1 cellular context compared by ENCODE assay signal in genomic region chr9:35116898-35117551, GRCh38.
TF ChIP-seq lines count a peak whose summit lies in the region.

No MANE protein-coding gene starts in this region.

TF ChIP-seq in HepG2, 621 proteins besides CTCF, POLR2A, EP300 and RAD21 (continues in another document):
- TF ChIP-seq MEIS1 (CRISPR knock-in tag; IDR thresholded peaks at IDR 0.05; ENCODE audit: borderline replicate concordance) = 0 out of 2 replicates have a peak, but pooled peaks have one; percentile 7
- TF ChIP-seq ZNF609 (CRISPR knock-in tag; IDR thresholded peaks at IDR 0.05; ENCODE audit: borderline replicate concordance) = no peak
- 0 out of 2 replicates have a peak, but pooled peaks have one; percentile 18 for TF ChIP-seq ZNF441 (CRISPR knock-in tag; IDR thresholded peaks at IDR 0.05; ENCODE audit: borderline replicate concordance)
- TF ChIP-seq HNRNPH1 (optimal IDR thresholded peaks at IDR 0.05; ENCODE audit: low read depth, low read length) = no peak
- 0 out of 2 replicates have a peak, but pooled peaks have one; percentile 8 for TF ChIP-seq NFYC (CRISPR knock-in tag; IDR thresholded peaks at IDR 0.05)
- TF ChIP-seq ARID5B (CRISPR knock-in tag; IDR thresholded peaks at IDR 0.05) = peak; percentile 14; the same call in 1 of the 2 replicates
- TF ChIP-seq BHLHE40 (IDR thresholded peaks at IDR 0.05; ENCODE audit: low read length) = 0 out of 2 replicates have a peak, but pooled peaks have one; percentile 22
- TF ChIP-seq ZGPAT (CRISPR knock-in tag; IDR thresholded peaks at IDR 0.05) = peak; percentile 61
- TF ChIP-seq ZFP37 (CRISPR knock-in tag; IDR thresholded peaks at IDR 0.05; ENCODE audit: borderline replicate concordance) = no peak
- TF ChIP-seq ZNF326 (CRISPR knock-in tag; IDR thresholded peaks at IDR 0.05; ENCODE audit: borderline replicate concordance) = no peak
- no peak for TF ChIP-seq RFXAP (CRISPR knock-in tag; IDR thresholded peaks at IDR 0.05; ENCODE audit: borderline replicate concordance)
- TF ChIP-seq HNF1A (IDR thresholded peaks at IDR 0.05; ENCODE audit: low read depth) = no peak
- TF ChIP-seq HNF1A (CRISPR knock-in tag; IDR thresholded peaks at IDR 0.05; ENCODE audit: borderline replicate concordance) = 0 out of 2 replicates have a peak, but pooled peaks have one; percentile 45
- TF ChIP-seq ZBTB43 (CRISPR knock-in tag; conservative IDR thresholded peaks at IDR 0.05) = 0 out of 2 replicates have a peak, but pooled peaks have one; percentile 35
- TF ChIP-seq MAX (IDR thresholded peaks at IDR 0.05) = peak; percentile 30; the same call in 1 of the 2 replicates
- TF ChIP-seq ZBTB38 (CRISPR knock-in tag; IDR thresholded peaks at IDR 0.05) = no peak; the same call in 1 of the 2 replicates
- TF ChIP-seq ZKSCAN8 (CRISPR knock-in tag; IDR thresholded peaks at IDR 0.05; ENCODE audit: borderline replicate concordance) = peak; percentile 67; the same call in 1 of the 2 replicates
- TF ChIP-seq ZMYM2 (CRISPR knock-in tag; IDR thresholded peaks at IDR 0.05) = 0 out of 2 replicates have a peak, but pooled peaks have one; percentile 48
- 0 out of 2 replicates have a peak, but pooled peaks have one; percentile 8 for TF ChIP-seq NCOA2 (CRISPR knock-in tag; IDR thresholded peaks at IDR 0.05)
- peak; percentile 65; the same call in 1 of the 2 replicates for TF ChIP-seq KDM3A (CRISPR knock-in tag; IDR thresholded peaks at IDR 0.05; ENCODE audit: low read depth)
- peak; percentile 34; the same call in 1 of the 2 replicates for TF ChIP-seq CEBPG (CRISPR knock-in tag; IDR thresholded peaks at IDR 0.05)
- TF ChIP-seq SP2 (CRISPR knock-in tag; IDR thresholded peaks at IDR 0.05) = no peak
- peak; percentile 30; the same call in 1 of the 2 replicates for TF ChIP-seq PHF8 (CRISPR knock-in tag; IDR thresholded peaks at IDR 0.05)
- TF ChIP-seq STAG1 (CRISPR knock-in tag; IDR thresholded peaks at IDR 0.05) = peak; percentile 90
- 0 out of 2 replicates have a peak, but pooled peaks have one; percentile 15 for TF ChIP-seq ZBTB33 (CRISPR knock-in tag; IDR thresholded peaks at IDR 0.05)
- TF ChIP-seq TARDBP (CRISPR knock-in tag; IDR thresholded peaks at IDR 0.05) = 0 out of 2 replicates have a peak, but pooled peaks have one; percentile 25
- peak; percentile 65; the same call in 1 of the 2 replicates for TF ChIP-seq ZBTB34 (CRISPR knock-in tag; IDR thresholded peaks at IDR 0.05)
- peak; percentile 83; the same call in 1 of the 2 replicates for TF ChIP-seq ZNF124 (CRISPR knock-in tag; IDR thresholded peaks at IDR 0.05)
- TF ChIP-seq RCOR2 (CRISPR knock-in tag; IDR thresholded peaks at IDR 0.05) = 0 out of 2 replicates have a peak, but pooled peaks have one; percentile 8
- TF ChIP-seq NR2C2 (CRISPR knock-in tag; IDR thresholded peaks at IDR 0.05; ENCODE audit: borderline replicate concordance) = 0 out of 2 replicates have a peak, but pooled peaks have one; percentile 30
- no peak for TF ChIP-seq SOX13 (IDR thresholded peaks at IDR 0.05)
- peak in 1 of 2 experiments; percentile 22; a peak in 1 of 4 replicates for TF ChIP-seq SOX13 (CRISPR knock-in tag; conservative IDR thresholded peaks at IDR 0.05 in 1 of 2, IDR thresholded peaks at IDR 0.05 in 1 of 2)
- TF ChIP-seq ATF2 (CRISPR knock-in tag; IDR thresholded peaks at IDR 0.05) = peak; percentile 46; the same call in 1 of the 2 replicates
- no peak for TF ChIP-seq KLF9 (CRISPR knock-in tag; IDR thresholded peaks at IDR 0.05; ENCODE audit: low read depth)
